Comparison of ENCODE assay signal across 17 cellular contexts in the genomic region with DNA sequence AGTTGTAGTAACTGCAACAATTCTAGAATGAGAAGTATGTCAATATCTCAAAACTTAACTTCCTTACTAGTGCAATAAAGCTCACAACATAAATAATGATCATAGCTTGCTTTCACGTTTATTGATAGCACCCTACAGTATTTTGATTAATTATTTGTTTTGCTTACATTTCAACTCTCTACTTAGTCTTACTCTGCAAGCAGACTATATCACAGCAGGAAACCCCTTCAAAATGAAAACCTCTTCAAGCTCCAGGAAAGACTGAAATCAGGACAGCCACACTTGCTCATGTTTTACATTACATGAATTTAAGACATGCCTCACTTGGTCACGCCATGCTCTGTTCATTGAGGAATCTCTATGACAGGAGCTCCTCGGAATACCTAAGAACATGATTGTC.
"Had no signal": no experiment of that assay in that cellular context is flagged by ENCODE, and none has a peak within 500 bp of the region (broad histone marks: within the 10 kb centered on the region; RNA-seq: fewer than 3 reads in every experiment).

No MANE protein-coding gene starts in this region.

- H3K9me3 ChIP-seq: esophagus squamous epithelium, pancreas, testis, upper lobe of left lung had no signal

- ATAC-seq: left ventricle myocardium superior, pancreas, sciatic nerve had no signal

- H3K27me3 Mint-ChIP-seq: memory B cell, naive B cell had no signal

- H3K27ac Mint-ChIP-seq: immature natural killer cell, memory B cell had no signal

- H3K27ac ChIP-seq: esophagus squamous epithelium, pancreas, testis, upper lobe of left lung had no signal

- H3K9me3 Mint-ChIP-seq: immature natural killer cell, memory B cell, naive B cell had no signal

- H3K4me3 ChIP-seq: esophagus squamous epithelium, pancreas, smooth muscle cell, testis, upper lobe of left lung had no signal

- H3K4me3 Mint-ChIP-seq: immature natural killer cell, memory B cell had no signal

- H3K4me2 ChIP-seq: smooth muscle cell had no signal

- DNase-seq: activated CD4-positive, alpha-beta T cell treated with anti-CD3 and anti-CD28 coated beads, Interleukin-2, amount 50 U/mL, for 1 hour; activated CD4-positive, CD25-positive, alpha-beta regulatory T cell; aorta; cerebellar nuclear complex; effector CD4-positive, alpha-beta T cell; esophagus squamous epithelium; immature natural killer cell; left ventricle myocardium superior; naive B cell; pancreas; stimulated activated CD4-positive, alpha-beta T cell treated with anti-CD3 and anti-CD28 coated beads, Interleukin-4, amount 100 ng/mL, for 1 hour; T1000; testis; upper lobe of left lung had no signal

- H3K27me3 ChIP-seq: esophagus squamous epithelium, pancreas, testis, upper lobe of left lung had no signal
